Comparison of ENCODE assay signal across 8 cellular contexts in genomic region chr14:85934886-85935254, GRCh38.
DNase-seq lines count a peak whose midpoint lies in the region; ATAC-seq and TF ChIP-seq lines count a peak whose summit lies in the region.

No MANE protein-coding gene starts in this region.

- WGBS in heart right ventricle, 2 donors = 55 to 70% methylated on average over 3 of the region's 3 CpGs

- peaks cover 0 to 16% (median 0%) of the 10 kb centered on the region in 9 donors for H3K4me1 ChIP-seq in heart right ventricle
- no peaks in the 10 kb centered on the region for H3K4me1 ChIP-seq in RWPE2 (ENCODE audit: insufficient read depth, poor library complexity, severe bottlenecking)
- H3K4me1 ChIP-seq in left lung = peaks cover 0 to 7% of the 10 kb centered on the region in 2 donors

- peaks cover 0 to 26% (median 10%) of the 10 kb centered on the region in 11 donors for H3K9me3 ChIP-seq in heart right ventricle
- no peaks in the 10 kb centered on the region for H3K9me3 ChIP-seq in RWPE2 (ENCODE audit: severe bottlenecking)
- H3K9me3 ChIP-seq in left lung = peaks cover 0 to 12% of the 10 kb centered on the region in 2 donors

- peak in 1 of 8 donors; percentile 17 for ATAC-seq in heart right ventricle
- peak; percentile 50 for ATAC-seq in HG03025 (IDR thresholded peaks at IDR 0.05; ENCODE audit: low FRiP score, unreplicated experiment)
- ATAC-seq in RWPE2 (ENCODE audit: low read depth) = peak; percentile 57; the same call in 2 of the 3 replicates
- no peak for ATAC-seq in left lung

- H3K4me3 ChIP-seq in heart right ventricle (peak overlapping the region in 9 of 10 donors; percentile 24 to 60 (median 53)), RWPE2 (ENCODE audit: severe bottlenecking) (peak overlapping the region; percentile 33), left lung (peak overlapping the region; percentile 21 to 39)

- H3K4me1 Mint-ChIP-seq in progenitor cell of endocrine pancreas (ENCODE audit: low read depth) = no peaks in the 10 kb centered on the region

- no peak overlapping the region for H3K4me3 Mint-ChIP-seq in progenitor cell of endocrine pancreas (ENCODE audit: low read depth)

- H3K9me3 Mint-ChIP-seq in progenitor cell of endocrine pancreas (ENCODE audit: low read depth) = peaks cover 14% of the 10 kb centered on the region

- H3K27ac Mint-ChIP-seq in progenitor cell of endocrine pancreas = no peak overlapping the region

- intact Hi-C loops in heart right ventricle (cut with DNase I) = no loop called here
- intact Hi-C loops in cardiac septum (cut with DNase I) = no loop called here
- intact Hi-C loops in left lung (cut with DNase I) = no loop called here

- H3K36me3 Mint-ChIP-seq in progenitor cell of endocrine pancreas (ENCODE audit: insufficient read depth) = peaks cover 4% of the 10 kb centered on the region

- H3K27me3 ChIP-seq in heart right ventricle (no peaks in the 10 kb centered on the region), RWPE2 (ENCODE audit: insufficient read depth, poor library complexity, severe bottlenecking) (no peaks in the 10 kb centered on the region), left lung (no peaks in the 10 kb centered on the region)

- H3K27ac ChIP-seq in heart right ventricle (peak overlapping the region in 8 of 10 donors; percentile 3 to 86 (median 48)), RWPE2 (ENCODE audit: poor library complexity, severe bottlenecking) (no peak overlapping the region), left lung (peak overlapping the region; percentile 30 to 64)

- TF ChIP-seq CTCF in heart right ventricle (IDR thresholded peaks at IDR 0.05) (no peak), RWPE2 (IDR thresholded peaks at IDR 0.05; ENCODE audit: poor library complexity, severe bottlenecking) (no peak), left lung (IDR thresholded peaks at IDR 0.05) (no peak), progenitor cell of endocrine pancreas (IDR thresholded peaks at IDR 0.05; ENCODE audit: unreplicated experiment) (no peak)

- H3K36me3 ChIP-seq in heart right ventricle (no peaks in the 10 kb centered on the region), RWPE2 (ENCODE audit: low read depth) (no peaks in the 10 kb centered on the region), left lung (no peaks in the 10 kb centered on the region)

- DNase-seq in heart right ventricle (no peak), cardiac septum (ENCODE audit: low spot score) (no peak), RWPE2 (ENCODE audit: low spot score) (no peak), left lung (no peak), NCI-H2196 (lab: John Stamatoyannopoulos, UW; ENCODE audit: unreplicated experiment) (no peak), progenitor cell of endocrine pancreas (ENCODE audit: low spot score, unreplicated experiment) (no peak)
- DNase-seq in central memory CD4-positive, alpha-beta T cell = no peak

- H3K27me3 Mint-ChIP-seq in progenitor cell of endocrine pancreas = no peaks in the 10 kb centered on the region
